In genomic region chr3:51675201-51675611, GRCh38 we compare ENCODE assay signal across 9 cellular contexts. TPM values are rescaled to one million over a fixed set of nuclear protein-coding genes. Genes with fewer than 3 reads are reported as not detected.
DNase-seq lines count a peak whose midpoint lies in the region.
"Had no signal": no experiment of that assay in that cellular context is flagged by ENCODE, and none has a peak within 500 bp of the region (broad histone marks: within the 10 kb centered on the region; RNA-seq: fewer than 3 reads in every experiment).

No MANE protein-coding gene starts in this region.

- H3K4me3 Mint-ChIP-seq in activated naive CD8-positive, alpha-beta T cell = peak overlapping the region; percentile 41

- H3K27ac Mint-ChIP-seq in activated naive CD8-positive, alpha-beta T cell = peak overlapping the region; percentile 68

- no peaks in the 10 kb centered on the region for H3K27me3 Mint-ChIP-seq in activated naive CD8-positive, alpha-beta T cell

- H3K4me1 Mint-ChIP-seq in activated naive CD8-positive, alpha-beta T cell (ENCODE audit: low read depth) = peaks cover 80% of the 10 kb centered on the region

- no peaks in the 10 kb centered on the region for H3K9me3 Mint-ChIP-seq in activated naive CD8-positive, alpha-beta T cell (ENCODE audit: low read depth)

- peak; percentile 55 for DNase-seq in A172 (ENCODE audit: low spot score)
- peak; percentile 40 for DNase-seq in HS-27A (ENCODE audit: low read depth)
- peak; percentile 54 for DNase-seq in iris pigment epithelial cell (ENCODE audit: low read depth)
- no peak for DNase-seq in Kasumi-1 (lab: John Stamatoyannopoulos, UW)
- DNase-seq in DMS114 treated with DMSO at 0.1 percent for 48 hours (lab: John Stamatoyannopoulos, UW; ENCODE audit: unreplicated experiment) = no peak
- DNase-seq in NCI-H1092 (lab: John Stamatoyannopoulos, UW) = no peak
- DNase-seq in epidermal melanocyte (ENCODE audit: insufficient read length, low spot score) = no peak
- DNase-seq: nucleus accumbens had no signal

- H3K36me3 Mint-ChIP-seq in activated naive CD8-positive, alpha-beta T cell = peaks cover 7% of the 10 kb centered on the region

RNA-seq across cellular contexts. Expression of gene TEX264, which starts 4.2 kb away (rescaled TPM):
- total RNA-seq in A172 (2014; rRNA removed; shearing (Covaris generic)) = 65.4 and 75.5 TPM in 2 replicates

RNA-seq across cellular contexts. Expression of gene GRM2, which starts 31.7 kb away (rescaled TPM):
- total RNA-seq in A172 (2014; rRNA removed; shearing (Covaris generic)) = not detected in 2 replicates

Comparison
In these comparisons a context has a peak if more than half of its experiments do, and no peak if none do; other contexts are left out.
1. DNase-seq: peak in A172 (single experiment), HS-27A (single experiment) and iris pigment epithelial cell (single experiment); none in Kasumi-1 (0 of 2), DMS114 treated with DMSO at 0.1 percent for 48 hours (single experiment), NCI-H1092 (single experiment) and epidermal melanocyte (single experiment).